Comparison of ENCODE assay signal across 10 cellular contexts in genomic region chr2:10283106-10284062, GRCh38. TPM values are rescaled to one million over a fixed set of nuclear protein-coding genes. Genes with fewer than 3 reads are reported as not detected.
DNase-seq lines count a peak whose midpoint lies in the region; ATAC-seq and TF ChIP-seq lines count a peak whose summit lies in the region.
"Had no signal": no experiment of that assay in that cellular context is flagged by ENCODE, and none has a peak within 500 bp of the region (broad histone marks: within the 10 kb centered on the region; RNA-seq: fewer than 3 reads in every experiment).

No MANE protein-coding gene starts in this region.

- intact Hi-C loops in CD8-positive, alpha-beta T cell (cut with DNase I, micrococcal nuclease): no loop called here

- no peak overlapping the region for H3K4me3 ChIP-seq in CD8-positive, alpha-beta T cell (ENCODE audit: low read depth, low read length)

- peaks cover 8% of the 10 kb centered on the region for H3K4me1 Mint-ChIP-seq in T-helper 2 cell treated with Interferon-gamma antibody and Interleukin-4, amounts not matched to agents 5 μg/mL and 100 μg/mL, for 36 hours (ENCODE audit: low read depth)
- H3K4me1 Mint-ChIP-seq in CD8-positive, alpha-beta T cell (ENCODE audit: low read depth): peaks cover 5% of the 10 kb centered on the region

- ATAC-seq in stimulated activated naive CD8-positive, alpha-beta T cell treated with anti-CD3 and anti-CD28 coated beads, Interleukin-15, Interleukin-2, amounts not matched to agents 100 U/mL and 50 U/mL, for 24 hours: peak; percentile 60
- ATAC-seq in GM21447 (IDR thresholded peaks at IDR 0.05; ENCODE audit: unreplicated experiment) (no peak), HG03159 (IDR thresholded peaks at IDR 0.05; ENCODE audit: unreplicated experiment) (no peak)
- ATAC-seq in CD8-positive, alpha-beta T cell: no peak

- no peaks in the 10 kb centered on the region for H3K36me3 Mint-ChIP-seq in T-helper 2 cell treated with Interferon-gamma antibody and Interleukin-4, amounts not matched to agents 5 μg/mL and 100 μg/mL, for 36 hours (ENCODE audit: low read depth)
- no peaks in the 10 kb centered on the region for H3K36me3 Mint-ChIP-seq in CD8-positive, alpha-beta T cell

- CTCF ChIA-PET in CD8-positive, alpha-beta T cell (lab: Charles Lee): interaction anchor here (0.8 to 2.6 kb wide), 3 partner anchors 15 to 126 kb away, joined by 3 to 9 read pairs (median 4); no protein-coding TSS in a partner anchor

- POLR2A ChIA-PET in CD8-positive, alpha-beta T cell (lab: Charles Lee): no interaction called here

- no peaks in the 10 kb centered on the region for H3K36me3 ChIP-seq in CD8-positive, alpha-beta T cell (ENCODE audit: insufficient read depth, low read length)

- no peaks in the 10 kb centered on the region for H3K27me3 ChIP-seq in CD8-positive, alpha-beta T cell (ENCODE audit: insufficient read depth, low read length)

- no peak overlapping the region for H3K4me3 Mint-ChIP-seq in T-helper 2 cell treated with Interferon-gamma antibody and Interleukin-4, amounts not matched to agents 5 μg/mL and 100 μg/mL, for 36 hours
- no peak overlapping the region for H3K4me3 Mint-ChIP-seq in CD8-positive, alpha-beta T cell
- H3K4me3 Mint-ChIP-seq: B cell had no signal

- H3K27ac Mint-ChIP-seq in T-helper 2 cell treated with Interferon-gamma antibody and Interleukin-4, amounts not matched to agents 5 μg/mL and 100 μg/mL, for 36 hours: peak overlapping the region; percentile 31
- H3K27ac Mint-ChIP-seq in CD8-positive, alpha-beta T cell: no peak overlapping the region
- H3K27ac Mint-ChIP-seq: B cell had no signal

- no peak for TF ChIP-seq CTCF in CD8-positive, alpha-beta T cell (IDR thresholded peaks at IDR 0.05)

- peaks cover 3% of the 10 kb centered on the region for H3K27me3 Mint-ChIP-seq in T-helper 2 cell treated with Interferon-gamma antibody and Interleukin-4, amounts not matched to agents 5 μg/mL and 100 μg/mL, for 36 hours (ENCODE audit: low read depth)
- no peaks in the 10 kb centered on the region for H3K27me3 Mint-ChIP-seq in CD8-positive, alpha-beta T cell (ENCODE audit: low read depth)

- no peaks in the 10 kb centered on the region for H3K9me3 Mint-ChIP-seq in T-helper 2 cell treated with Interferon-gamma antibody and Interleukin-4, amounts not matched to agents 5 μg/mL and 100 μg/mL, for 36 hours
- no peaks in the 10 kb centered on the region for H3K9me3 Mint-ChIP-seq in CD8-positive, alpha-beta T cell

- H3K27ac ChIP-seq in CD8-positive, alpha-beta T cell (ENCODE audit: low read depth, low read length): no peak overlapping the region
- H3K27ac ChIP-seq: VCaP had no signal

- DNase-seq in T-helper 2 cell treated with Interferon-gamma antibody and Interleukin-4, amounts not matched to agents 5 μg/mL and 100 μg/mL, for 36 hours (ENCODE audit: low spot score): peak; percentile 24
- DNase-seq in T-helper 2 cell (no peak), SIG-M5 (lab: John Stamatoyannopoulos, UW) (peak; percentile 11), fibroblast of peridontal ligament (ENCODE audit: extremely low read depth) (peak; percentile 59)
- DNase-seq in stimulated activated naive CD8-positive, alpha-beta T cell treated with anti-CD3 and anti-CD28 coated beads, Interleukin-15, Interleukin-2, amounts not matched to agents 100 U/mL and 50 U/mL, for 24 hours: peak; percentile 42
- DNase-seq in CD8-positive, alpha-beta T cell: no peak

- H3K9me3 ChIP-seq in CD8-positive, alpha-beta T cell (ENCODE audit: low read length): no peaks in the 10 kb centered on the region

- H3K4me1 ChIP-seq in CD8-positive, alpha-beta T cell (ENCODE audit: insufficient read depth, low read length): peaks cover 4% of the 10 kb centered on the region

RNA-seq across cellular contexts. Expression of gene HPCAL1, which starts 19.3 kb away (rescaled TPM):
- total RNA-seq in CD8-positive, alpha-beta T cell: 10 to 100 TPM; 25.0 to 25.6 TPM

Comparison
In these comparisons a context has a peak if more than half of its experiments do, and no peak if none do; other contexts are left out.
1. DNase-seq: peak in T-helper 2 cell treated with Interferon-gamma antibody and Interleukin-4, amounts not matched to agents 5 μg/mL and 100 μg/mL, for 36 hours (single experiment), SIG-M5 (single experiment), fibroblast of peridontal ligament (single experiment) and stimulated activated naive CD8-positive, alpha-beta T cell treated with anti-CD3 and anti-CD28 coated beads, Interleukin-15, Interleukin-2, amounts not matched to agents 100 U/mL and 50 U/mL, for 24 hours (single experiment); none in T-helper 2 cell (0 of 5) and CD8-positive, alpha-beta T cell (0 of 7).